In the genomic region with DNA sequence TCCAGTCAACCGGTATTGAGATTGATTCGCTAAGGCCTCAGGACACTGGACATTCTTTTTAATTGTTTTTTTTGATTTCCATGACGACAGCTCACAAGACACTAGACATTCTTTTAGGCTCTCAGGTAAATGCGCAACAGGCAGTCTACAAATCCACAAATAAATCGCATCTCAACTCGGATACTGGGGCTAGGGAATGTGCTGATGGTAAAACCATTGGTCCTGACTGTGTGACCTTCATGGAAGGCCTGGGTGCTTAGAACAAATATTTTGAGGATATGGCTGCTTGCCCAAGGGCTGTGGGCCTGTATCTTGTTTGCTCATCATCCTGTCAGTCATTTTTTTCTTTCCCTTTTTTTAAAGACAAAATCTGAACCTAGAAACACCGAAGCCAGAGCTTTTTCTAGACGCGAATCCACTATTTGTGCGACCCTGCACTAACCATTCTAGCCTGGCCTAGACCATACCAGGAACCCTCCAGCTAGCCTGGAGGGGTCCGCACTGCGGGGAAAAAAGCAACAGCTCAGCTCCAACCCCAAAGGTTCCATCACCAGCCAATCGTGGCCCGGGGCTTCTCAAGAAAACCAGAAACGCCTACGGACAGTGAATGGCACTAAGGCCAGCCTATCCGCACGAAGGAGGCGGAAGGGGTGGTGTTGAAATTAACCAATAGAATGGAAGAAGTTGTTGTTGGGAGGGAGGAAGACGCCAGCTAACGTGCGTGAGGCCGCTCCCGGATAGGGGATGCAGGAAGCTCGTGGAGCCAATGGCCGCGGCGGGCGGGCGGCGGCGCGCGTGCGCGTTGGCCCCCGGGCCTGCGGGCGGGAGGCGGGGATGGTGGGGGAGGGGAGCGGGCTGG, we compare ENCODE assay signal across 8 cellular contexts. TPM values are rescaled to one million over a fixed set of nuclear protein-coding genes. Genes with fewer than 3 reads are reported as not detected.
DNase-seq lines count a peak whose midpoint lies in the region; ATAC-seq and TF ChIP-seq lines count a peak whose summit lies in the region.

No MANE protein-coding gene starts in this region.

- peak overlapping the region; percentile 91 for H3K4me2 ChIP-seq in osteoblast (ENCODE audit: insufficient read depth, low read length)

- H3K27ac Mint-ChIP-seq in activated naive CD8-positive, alpha-beta T cell treated with anti-CD3 and anti-CD28 coated beads for 36 hours = peak overlapping the region; percentile 99
- H3K27ac Mint-ChIP-seq in glutamatergic neuron (ENCODE audit: unreplicated experiment) = peak overlapping the region; percentile 96

- H3K9me3 Mint-ChIP-seq in activated naive CD8-positive, alpha-beta T cell treated with anti-CD3 and anti-CD28 coated beads for 36 hours = no peaks in the 10 kb centered on the region
- H3K9me3 Mint-ChIP-seq in glutamatergic neuron (ENCODE audit: unreplicated experiment) = peaks cover 27% of the 10 kb centered on the region

- peaks cover 42% of the 10 kb centered on the region for H3K79me2 ChIP-seq in osteoblast (ENCODE audit: insufficient read depth, low read length)

- H3K4me3 ChIP-seq in osteoblast (ENCODE audit: insufficient read depth, low read length) (peak overlapping the region; percentile 93), thoracic aorta (peak overlapping the region; percentile 68)

- peaks cover 34% of the 10 kb centered on the region for H3K36me3 Mint-ChIP-seq in activated naive CD8-positive, alpha-beta T cell treated with anti-CD3 and anti-CD28 coated beads for 36 hours
- peaks cover 9% of the 10 kb centered on the region for H3K36me3 Mint-ChIP-seq in glutamatergic neuron (ENCODE audit: unreplicated experiment)

- H3K4me1 ChIP-seq in osteoblast (ENCODE audit: insufficient read depth, low read length) (peaks cover 24% of the 10 kb centered on the region), thoracic aorta (ENCODE audit: control insufficient read depth in 1 of 2, low read depth in 2 of 2) (peaks cover 13 to 33% of the 10 kb centered on the region in 2 donors)

- peak overlapping the region; percentile 94 for H2AFZ ChIP-seq in osteoblast (ENCODE audit: low read length)

- ATAC-seq in HG02642 (IDR thresholded peaks at IDR 0.05; ENCODE audit: poor library complexity, unreplicated experiment) (peak; percentile 95), thoracic aorta (ENCODE audit: insufficient number of reproducible peaks, low FRiP score, low read depth) (peak; percentile 98)

- no peaks in the 10 kb centered on the region for H3K9me3 ChIP-seq in osteoblast (ENCODE audit: low read depth, low read length)
- no peaks in the 10 kb centered on the region for H3K9me3 ChIP-seq in thoracic aorta

- peak overlapping the region; percentile 87 for H3K4me3 Mint-ChIP-seq in activated naive CD8-positive, alpha-beta T cell treated with anti-CD3 and anti-CD28 coated beads for 36 hours
- H3K4me3 Mint-ChIP-seq in glutamatergic neuron (ENCODE audit: unreplicated experiment) = peak overlapping the region; percentile 91

- H3K36me3 ChIP-seq in osteoblast (ENCODE audit: insufficient read depth, low read length) (peaks cover 11% of the 10 kb centered on the region), thoracic aorta (no peaks in the 10 kb centered on the region)

- no peaks in the 10 kb centered on the region for H3K27me3 ChIP-seq in osteoblast (ENCODE audit: insufficient read depth, low read length)
- no peaks in the 10 kb centered on the region for H3K27me3 ChIP-seq in thoracic aorta (replicated peaks; ENCODE audit: insufficient read depth)

- DNase-seq in NCI-H1105 (lab: John Stamatoyannopoulos, UW) (peak; percentile 92), SKM-1 (lab: John Stamatoyannopoulos, UW; ENCODE audit: unreplicated experiment) (peak; percentile 100), glutamatergic neuron (peak; percentile 97), osteoblast (ENCODE audit: insufficient read length, low spot score, missing footprints) (peak; percentile 99), thoracic aorta (ENCODE audit: low spot score) (peak; percentile 95)
- peak; percentile 97 for DNase-seq in activated naive CD8-positive, alpha-beta T cell treated with anti-CD3 and anti-CD28 coated beads for 36 hours

- peak; percentile 77 for TF ChIP-seq POLR2A in GM10847 (IDR thresholded peaks at IDR 0.05; ENCODE audit: extremely low read depth, insufficient read length)

- peaks cover 70% of the 10 kb centered on the region for H3K4me1 Mint-ChIP-seq in activated naive CD8-positive, alpha-beta T cell treated with anti-CD3 and anti-CD28 coated beads for 36 hours
- H3K4me1 Mint-ChIP-seq in glutamatergic neuron (ENCODE audit: low read depth, unreplicated experiment) = peaks cover 38% of the 10 kb centered on the region

- no peak for TF ChIP-seq CTCF in glutamatergic neuron (IDR thresholded peaks at IDR 0.05; ENCODE audit: partially characterized antibody, unreplicated experiment)
- TF ChIP-seq CTCF in osteoblast (IDR thresholded peaks at IDR 0.05; ENCODE audit: extremely low read depth, low read depth, low read length) = no peak
- TF ChIP-seq CTCF in thoracic aorta (IDR thresholded peaks at IDR 0.05) = no peak

- peak overlapping the region; percentile 84 for H3K27ac ChIP-seq in osteoblast (ENCODE audit: low read depth, low read length)
- peak overlapping the region; percentile 92 to 94 for H3K27ac ChIP-seq in thoracic aorta

- H3K27me3 Mint-ChIP-seq in activated naive CD8-positive, alpha-beta T cell treated with anti-CD3 and anti-CD28 coated beads for 36 hours = peaks cover 5% of the 10 kb centered on the region
- H3K27me3 Mint-ChIP-seq in glutamatergic neuron (ENCODE audit: unreplicated experiment) = peaks cover 26% of the 10 kb centered on the region

- peaks cover 13% of the 10 kb centered on the region for H4K20me1 ChIP-seq in osteoblast (ENCODE audit: insufficient read depth, low read length)

RNA-seq across cellular contexts. Expression of a gene that starts 18.1 kb away (rescaled TPM):
- total RNA-seq in activated naive CD8-positive, alpha-beta T cell treated with anti-CD3 and anti-CD28 coated beads for 36 hours = 10 to 100 TPM; 92.8 to 95.7 TPM
- total RNA-seq in glutamatergic neuron (ENCODE audit: unreplicated experiment) (201 TPM), osteoblast (94.0 and 98.8 TPM in 2 replicates), thoracic aorta (100 to 1,000 TPM; 143 to 148 TPM)

Comparison
In these comparisons a context has a peak if more than half of its experiments do, and no peak if none do; other contexts are left out.
1. Peak in every context shown above with its lines: DNase-seq, ATAC-seq, H3K4me3 ChIP-seq and H3K27ac ChIP-seq.